8 cellular contexts compared by ENCODE assay signal in the genomic region with DNA sequence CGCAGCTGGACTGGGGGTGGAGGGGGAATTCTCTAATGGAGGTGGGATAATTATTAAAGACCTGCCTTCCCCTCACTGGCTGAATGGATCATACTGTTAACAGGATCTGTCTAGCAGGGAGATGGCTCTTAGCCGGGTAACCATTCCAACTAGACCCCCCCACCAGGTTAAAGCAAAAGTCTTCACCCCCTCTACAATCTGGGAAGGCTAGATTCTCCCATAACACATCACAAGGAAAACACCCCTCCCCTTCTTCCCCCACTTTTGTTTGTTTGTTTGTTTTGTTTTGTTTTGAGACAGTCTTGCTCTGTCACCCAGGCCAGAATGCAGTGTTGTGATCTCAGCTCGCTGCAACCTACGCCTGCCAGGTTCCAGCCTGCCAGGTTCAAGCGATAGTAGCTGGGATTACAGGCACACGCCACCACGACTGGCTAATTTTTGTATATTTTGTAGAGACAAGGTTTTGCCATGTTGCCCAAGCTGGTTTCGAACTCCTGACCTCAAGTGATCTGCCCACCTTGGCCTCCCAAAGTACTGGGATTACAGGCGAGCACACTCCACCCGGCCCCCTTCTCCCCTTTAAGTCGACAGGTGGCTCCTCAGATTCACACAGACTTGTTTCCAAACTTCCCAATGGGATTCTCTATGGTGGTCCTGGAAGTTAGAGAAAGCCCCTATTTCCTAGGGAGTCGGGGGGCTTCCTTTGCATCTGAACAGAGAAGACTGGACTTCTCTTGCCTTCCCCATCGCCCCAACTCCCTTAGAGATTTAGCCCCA. TPM values are rescaled to one million over a fixed set of nuclear protein-coding genes. Genes with fewer than 3 reads are reported as not detected.
DNase-seq lines count a peak whose midpoint lies in the region; ATAC-seq and TF ChIP-seq lines count a peak whose summit lies in the region.

No MANE protein-coding gene starts in this region.

- no peaks in the 10 kb centered on the region; the same call in 1 of the 2 replicates for H4K20me1 ChIP-seq in GM23248 (ENCODE audit: insufficient read depth)

- H3K36me3 Mint-ChIP-seq in T-cell: peaks cover 9% of the 10 kb centered on the region

- CTCF ChIA-PET in T-cell (lab: Charles Lee): interaction anchor here in 1 of 2 donors (1.5 kb wide), 1 partner anchor 55 kb away, joined by 3 read pairs; the partner anchor contains the start of gene PTGES3

- ATAC-seq in T-cell (replicated peaks in 1 of 4) (no peak), GM18909 (IDR thresholded peaks at IDR 0.05; ENCODE audit: poor library complexity, unreplicated experiment) (no peak)

- H3K4me3 ChIP-seq in GM23248: peak overlapping the region; percentile 81
- peak overlapping the region; percentile 85 for H3K4me3 ChIP-seq in fibroblast of villous mesenchyme (ENCODE audit: low read depth, low read length)
- peak overlapping the region; percentile 84 for H3K4me3 ChIP-seq in retinal pigment epithelial cell (ENCODE audit: low read length)

- H3K4me3 Mint-ChIP-seq in T-cell: peak overlapping the region; percentile 89 to 100 (median 96)

- DNase-seq in GM23248 (peak; percentile 26), T-cell (no peak), fibroblast of villous mesenchyme (ENCODE audit: low read depth) (no peak), retinal pigment epithelial cell (ENCODE audit: low read depth) (no peak), NCI-H510A (lab: John Stamatoyannopoulos, UW) (no peak), DMS114 treated with DMSO at 0.1 percent for 48 hours (lab: John Stamatoyannopoulos, UW; ENCODE audit: unreplicated experiment) (no peak), hepatic stellate cell (ENCODE audit: low spot score) (no peak)

- peaks cover 14% of the 10 kb centered on the region for H3K36me3 ChIP-seq in GM23248 (ENCODE audit: low read depth)

- peak overlapping the region; percentile 83 for H3K9ac ChIP-seq in GM23248

- H3K79me2 ChIP-seq in GM23248 (ENCODE audit: insufficient read depth): peaks cover 75% of the 10 kb centered on the region

- WGBS in GM23248 (ENCODE audit: low coverage in 1 of 2, low lambda C conversion rate in 2 of 2, missing lambda C conversion rate in 2 of 2), 2 experiments: 50 to 51% methylated on average over 13 of the region's 13 CpGs

- POLR2A ChIA-PET in T-cell (lab: Charles Lee): interaction anchor here in 1 of 2 donors (0.7 kb wide), 1 partner anchor 486 kb away, joined by 4 read pairs; no protein-coding TSS in a partner anchor

- no peaks in the 10 kb centered on the region for H3K27me3 Mint-ChIP-seq in T-cell

- H3K27ac Mint-ChIP-seq in T-cell: peak overlapping the region; percentile 91 to 95

- in situ Hi-C loops in GM23248 (cut with MboI): no loop called here

- no peaks in the 10 kb centered on the region for H3K9me3 ChIP-seq in GM23248 (ENCODE audit: low read depth)

- no peak overlapping the region for H2AFZ ChIP-seq in GM23248

- peaks cover 43% of the 10 kb centered on the region for H3K4me1 ChIP-seq in GM23248 (ENCODE audit: insufficient read depth)

- peaks cover 36% of the 10 kb centered on the region for H3F3A ChIP-seq in GM23248 (ENCODE audit: insufficient read depth)

- H3K9me3 Mint-ChIP-seq in T-cell: no peaks in the 10 kb centered on the region

- H3K27ac ChIP-seq in GM23248: no peak overlapping the region; the same call in 1 of the 2 replicates

- H3K27me3 ChIP-seq in GM23248 (replicated peaks; ENCODE audit: insufficient read depth): no peaks in the 10 kb centered on the region

- no peaks in the 10 kb centered on the region for H3K9me2 ChIP-seq in GM23248 (ENCODE audit: insufficient read depth)

- no peak for TF ChIP-seq CTCF in fibroblast of villous mesenchyme (IDR thresholded peaks at IDR 0.05; ENCODE audit: insufficient read depth, low read depth, low read length)
- TF ChIP-seq CTCF in retinal pigment epithelial cell (conservative IDR thresholded peaks at IDR 0.05; ENCODE audit: low read depth, low read length): no peak

- H3K4me2 ChIP-seq in GM23248 (ENCODE audit: unreplicated experiment): peak overlapping the region; percentile 83

- H3K4me1 Mint-ChIP-seq in T-cell: peaks cover 66 to 71% (median 71%) of the 10 kb centered on the region in 3 donors

RNA-seq across cellular contexts. Expression of gene BAZ2A, which starts 3.5 kb away (rescaled TPM):
- 13.0 and 24.7 TPM in 2 replicates for total RNA-seq in GM23248 (2014; rRNA removed; shearing (Covaris generic))
- polyA plus RNA-seq in GM23248 (2016; fragmentation: Nextera tagmentation; extraction: Ambion mirVana): 19.0 and 23.2 TPM in 2 replicates
- total RNA-seq in T-cell (100 to 1,000 TPM; 149 to 257 (median 172) TPM), fibroblast of villous mesenchyme (44.8 and 57.9 TPM in 2 replicates)

RNA-seq across cellular contexts. Expression of gene ATP5F1B, which starts 12.1 kb away (rescaled TPM):
- 456 and 505 TPM in 2 replicates for total RNA-seq in GM23248 (2014; rRNA removed; shearing (Covaris generic))
- 826 and 857 TPM in 2 replicates for polyA plus RNA-seq in GM23248 (2016; fragmentation: Nextera tagmentation; extraction: Ambion mirVana)
- total RNA-seq in T-cell (100 to 1,000 TPM; 252 to 290 (median 283) TPM), fibroblast of villous mesenchyme (339 and 449 TPM in 2 replicates)

RNA-seq across cellular contexts. Expression of gene PTGES3, which starts 54.4 kb away (rescaled TPM):
- total RNA-seq in GM23248 (2014; rRNA removed; shearing (Covaris generic)): 79.9 and 89.2 TPM in 2 replicates
- 237 and 245 TPM in 2 replicates for polyA plus RNA-seq in GM23248 (2016; fragmentation: Nextera tagmentation; extraction: Ambion mirVana)
- total RNA-seq in T-cell (100 to 1,000 TPM; 121 to 155 (median 145) TPM), fibroblast of villous mesenchyme (62.5 and 96.7 TPM in 2 replicates)
